22 cellular contexts compared by ENCODE assay signal in genomic region chr2:168852487-168852886, GRCh38. TPM values are rescaled to one million over a fixed set of nuclear protein-coding genes. Genes with fewer than 3 reads are reported as not detected.
"Had no signal": no experiment of that assay in that cellular context is flagged by ENCODE, and none has a peak within 500 bp of the region (broad histone marks: within the 10 kb centered on the region; RNA-seq: fewer than 3 reads in every experiment).

No MANE protein-coding gene starts in this region.

- H3K27ac ChIP-seq: PC-9, Peyer's patch, SJSA1, SK-N-MC had no signal

- H3K27me3 ChIP-seq: MG63, Peyer's patch, SJSA1 had no signal

- H3K36me3 Mint-ChIP-seq: T-cell had no signal

- H3K4me3 ChIP-seq: MG63, PC-9, Peyer's patch, SJSA1, SK-N-MC had no signal

- H3K27me3 Mint-ChIP-seq: T-cell had no signal

- H3K9me3 ChIP-seq: MG63, Peyer's patch, SJSA1 had no signal

- DNase-seq: Karpas-422, KG1, NCI-H1092, NCI-H1105 treated with DMSO at 0.1 percent for 48 hours, NCI-H1417 treated with DMSO at 0.1 percent for 48 hours, NCI-H146, NCI-H187, NCI-H2029, NCI-H2081 treated with DMSO at 0.1 percent for 48 hours, NCI-H510A, NCI-H526 treated with DMSO at 0.1 percent for 48 hours, NCI-H774, SIG-M5 had no signal

- ATAC-seq: T-cell had no signal

- H3K4me1 Mint-ChIP-seq: T-cell had no signal

- H3K27ac Mint-ChIP-seq: T-cell had no signal

- H3K4me1 ChIP-seq: Peyer's patch, SJSA1 had no signal

- H3K4me3 Mint-ChIP-seq: T-cell had no signal

RNA-seq across cellular contexts. Expression of gene G6PC2, which starts 48.6 kb away (rescaled TPM):
- total RNA-seq: HT-29, PC-9, Peyer's patch, Right ventricle myocardium superior, RPMI7951, SJSA1, T-cell had no signal

RNA-seq across cellular contexts. Expression of gene NOSTRIN, which starts 50.0 kb away (rescaled TPM):
- total RNA-seq: RPMI7951, SJSA1 had no signal
